8 cellular contexts compared by ENCODE assay signal in the genomic region with DNA sequence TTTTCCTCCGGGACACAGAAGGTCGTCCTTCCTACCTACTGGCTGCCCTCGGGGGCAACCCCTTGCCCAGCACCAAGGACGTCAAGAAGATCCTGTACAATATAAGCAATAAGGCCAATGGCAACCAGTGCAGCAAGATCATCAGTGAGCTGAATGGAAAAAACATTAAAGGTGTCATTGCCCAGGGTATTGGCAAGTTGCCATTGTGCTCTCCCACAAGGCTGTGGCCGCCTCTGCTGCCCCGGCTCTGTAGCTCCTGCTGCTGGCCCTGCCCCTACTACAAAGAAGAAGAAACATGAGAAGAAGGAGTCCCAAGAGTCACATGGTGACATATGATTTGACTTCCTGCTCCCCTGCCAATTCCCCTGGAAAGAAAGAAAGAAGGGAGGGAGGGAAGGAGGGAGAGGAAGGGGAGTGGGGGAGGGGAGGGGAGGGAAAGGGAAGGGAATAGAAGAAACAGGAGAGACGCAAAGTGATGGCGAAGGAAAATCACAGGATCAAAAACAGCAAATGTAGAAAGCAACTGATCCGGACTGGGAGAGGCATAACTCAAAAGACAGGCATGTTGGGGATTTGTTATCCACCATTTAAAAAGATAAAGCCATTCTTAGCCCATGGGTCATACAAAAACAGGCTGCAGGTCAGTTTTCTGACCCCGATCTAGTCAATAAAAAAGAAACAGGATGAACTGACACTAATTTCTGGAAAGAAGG.
DNase-seq lines count a peak whose midpoint lies in the region; ATAC-seq and TF ChIP-seq lines count a peak whose summit lies in the region.

No MANE protein-coding gene starts in this region.

- ATAC-seq in natural killer cell = peak; percentile 14 to 48 (median 37)
- no peak for ATAC-seq in GM18868 (IDR thresholded peaks at IDR 0.05; ENCODE audit: unreplicated experiment)
- no peak for ATAC-seq in HG03432 (IDR thresholded peaks at IDR 0.05; ENCODE audit: unreplicated experiment)

- H3K27me3 ChIP-seq in osteoblast (ENCODE audit: insufficient read depth, low read length) = no peaks in the 10 kb centered on the region

- no peak for TF ChIP-seq CTCF in cardiac fibroblast (IDR thresholded peaks at IDR 0.05; ENCODE audit: low read depth, low read length)
- no peak for TF ChIP-seq CTCF in natural killer cell (IDR thresholded peaks at IDR 0.05)
- TF ChIP-seq CTCF in osteoblast (IDR thresholded peaks at IDR 0.05; ENCODE audit: extremely low read depth, low read depth, low read length) = no peak

- H3K36me3 Mint-ChIP-seq in natural killer cell = peaks cover 13% of the 10 kb centered on the region

- no peak overlapping the region for H3K27ac ChIP-seq in osteoblast (ENCODE audit: low read depth, low read length)

- no peak overlapping the region for H2AFZ ChIP-seq in osteoblast (ENCODE audit: low read length)

- peak overlapping the region; percentile 86 to 98 for H3K27ac Mint-ChIP-seq in natural killer cell

- no peaks in the 10 kb centered on the region for H3K4me1 ChIP-seq in osteoblast (ENCODE audit: insufficient read depth, low read length)

- H3K4me3 ChIP-seq in cardiac fibroblast (replicated peaks in 1 of 2; ENCODE audit: low read depth in 2 of 2, low read length in 2 of 2) (no peak overlapping the region), osteoblast (ENCODE audit: insufficient read depth, low read length) (no peak overlapping the region)

- no peaks in the 10 kb centered on the region for H4K20me1 ChIP-seq in osteoblast (ENCODE audit: insufficient read depth, low read length)

- peaks cover 59 to 64% of the 10 kb centered on the region in 2 donors for H3K4me1 Mint-ChIP-seq in natural killer cell

- intact Hi-C loops in natural killer cell (cut with micrococcal nuclease) = loop anchor here (10.0 kb wide), 1 partner anchor 573 kb away; a partner anchor contains a TSS

- no peaks in the 10 kb centered on the region for H3K79me2 ChIP-seq in osteoblast (ENCODE audit: insufficient read depth, low read length)

- H3K9me3 ChIP-seq in osteoblast (ENCODE audit: low read depth, low read length) = no peaks in the 10 kb centered on the region

- H3K4me2 ChIP-seq in osteoblast (ENCODE audit: insufficient read depth, low read length) = no peak overlapping the region

- peak overlapping the region; percentile 90 for H3K4me3 Mint-ChIP-seq in natural killer cell

- peaks cover 5 to 9% of the 10 kb centered on the region in 2 donors for H3K9me3 Mint-ChIP-seq in natural killer cell

- peak; percentile 26 to 28 for DNase-seq in stimulated activated CD4-positive, alpha-beta T cell treated with anti-CD3 and anti-CD28 coated beads, Interleukin-2, amount 100 ng/mL, for 24 hours
- no peak for DNase-seq in stimulated activated CD4-positive, alpha-beta T cell treated with anti-CD3 and anti-CD28 coated beads, Interleukin-1b, Interleukin-23, amount 100 ng/mL, for 48 hours
- DNase-seq in NCI-H69 (lab: John Stamatoyannopoulos, UW) = peak; percentile 100
- peak; percentile 39 to 44 for DNase-seq in cardiac fibroblast (ENCODE audit: low read depth in 2 of 2)
- DNase-seq in natural killer cell = peak; percentile 60
- no peak for DNase-seq in osteoblast (ENCODE audit: insufficient read length, low spot score, missing footprints)

- H3K36me3 ChIP-seq in osteoblast (ENCODE audit: insufficient read depth, low read length) = no peaks in the 10 kb centered on the region

- H3K27me3 Mint-ChIP-seq in natural killer cell (ENCODE audit: low read depth in 2 of 2) = no peaks in the 10 kb centered on the region

Comparison
In these comparisons a context has a peak if more than half of its experiments do, and no peak if none do; other contexts are left out.
1. DNase-seq: peak in stimulated activated CD4-positive, alpha-beta T cell treated with anti-CD3 and anti-CD28 coated beads, Interleukin-2, amount 100 ng/mL, for 24 hours (2 of 2), NCI-H69 (single experiment), cardiac fibroblast (2 of 2) and natural killer cell (single experiment); none in stimulated activated CD4-positive, alpha-beta T cell treated with anti-CD3 and anti-CD28 coated beads, Interleukin-1b, Interleukin-23, amount 100 ng/mL, for 48 hours (single experiment) and osteoblast (single experiment).
2. ATAC-seq: peak in natural killer cell (3 of 3); none in GM18868 (single experiment) and HG03432 (single experiment).